Comparison of ENCODE assay signal across 13 cellular contexts in genomic region chr14:95875831-95876768, GRCh38. TPM values are rescaled to one million over a fixed set of nuclear protein-coding genes. Genes with fewer than 3 reads are reported as not detected.
DNase-seq lines count a peak whose midpoint lies in the region; ATAC-seq and TF ChIP-seq lines count a peak whose summit lies in the region.
"Had no signal": no experiment of that assay in that cellular context is flagged by ENCODE, and none has a peak within 500 bp of the region (broad histone marks: within the 10 kb centered on the region; RNA-seq: fewer than 3 reads in every experiment).

No MANE protein-coding gene starts in this region.

- ATAC-seq in heart right ventricle (no peak), aorta (ENCODE audit: low FRiP score) (no peak), GM21360 (IDR thresholded peaks at IDR 0.05; ENCODE audit: unreplicated experiment) (no peak), HG02571 (IDR thresholded peaks at IDR 0.05; ENCODE audit: unreplicated experiment) (no peak)
- ATAC-seq: CD8-positive, alpha-beta T cell; left colon had no signal

- H3K36me3 ChIP-seq in heart right ventricle (no peaks in the 10 kb centered on the region), iPS-15b (ENCODE audit: control insufficient read depth, insufficient read depth, low read length) (no peaks in the 10 kb centered on the region), aorta (ENCODE audit: control insufficient read depth in 1 of 2, insufficient read depth in 2 of 2, low read length in 1 of 2) (no peaks in the 10 kb centered on the region)

- no peak overlapping the region for H3K27ac ChIP-seq in heart right ventricle
- H3K27ac ChIP-seq in aorta (ENCODE audit: low read depth in 1 of 2, low read length in 2 of 2) = no peak overlapping the region

- intact Hi-C loops in heart right ventricle (cut with DNase I) (no loop called here), cardiac septum (cut with DNase I) (no loop called here), aorta (cut with DNase I) (no loop called here)

- peak overlapping the region; percentile 77 for H3K9ac ChIP-seq in iPS-15b (ENCODE audit: low read depth, low read length)

- H3K4me1 ChIP-seq in heart right ventricle = peaks cover 0 to 11% (median 0%) of the 10 kb centered on the region in 9 donors
- H3K4me1 ChIP-seq in iPS-15b (ENCODE audit: control insufficient read depth, insufficient read depth, low read length) = peaks cover 22% of the 10 kb centered on the region
- H3K4me1 ChIP-seq in aorta (ENCODE audit: control insufficient read depth in 1 of 2, insufficient read depth in 2 of 2, low read length in 2 of 2) = no peaks in the 10 kb centered on the region

- H3K27me3 ChIP-seq in heart right ventricle (peaks cover 19 to 98% (median 87%) of the 10 kb centered on the region in 7 donors), iPS-15b (ENCODE audit: control insufficient read depth, insufficient read depth, low read length) (peaks cover 14% of the 10 kb centered on the region), aorta (ENCODE audit: control insufficient read depth in 1 of 2, insufficient read depth in 2 of 2, low read length in 1 of 2) (no peaks in the 10 kb centered on the region)

- DNase-seq in heart right ventricle (no peak), cardiac septum (ENCODE audit: low spot score) (no peak), NCI-H774 (lab: John Stamatoyannopoulos, UW) (peak; percentile 17), aorta (no peak), foreskin fibroblast (no peak)
- DNase-seq: CD8-positive, alpha-beta T cell; left colon; SHP77; small intestine had no signal

- no peak for TF ChIP-seq CTCF in heart right ventricle (IDR thresholded peaks at IDR 0.05)
- TF ChIP-seq CTCF in foreskin fibroblast (IDR thresholded peaks at IDR 0.05; ENCODE audit: low read depth, low read length) = no peak

- H3K9me3 ChIP-seq in heart right ventricle (no peaks in the 10 kb centered on the region), iPS-15b (ENCODE audit: control insufficient read depth, insufficient read depth, low read length) (no peaks in the 10 kb centered on the region), aorta (ENCODE audit: control insufficient read depth, low read length) (no peaks in the 10 kb centered on the region)

- 2% methylated on average over 81 to 101 of the region's 103 CpGs for WGBS in heart right ventricle, 2 donors
- WGBS in aorta, 2 donors = 1 to 3% methylated on average over 45 to 103 of the region's 103 CpGs

- peak overlapping the region in 8 of 10 donors; percentile 3 to 38 (median 20) for H3K4me3 ChIP-seq in heart right ventricle
- H3K4me3 ChIP-seq in iPS-15b (ENCODE audit: low read depth, low read length) = peak overlapping the region; percentile 68
- H3K4me3 ChIP-seq in aorta (ENCODE audit: low read length in 2 of 2) = peak overlapping the region; percentile 24 to 28
- H3K4me3 ChIP-seq in foreskin fibroblast (ENCODE audit: low read depth in 1 of 2, low read length in 2 of 2) = no peak overlapping the region

RNA-seq across cellular contexts. Expression of gene TUNAR, which starts 0.5 kb away (rescaled TPM):
- total RNA-seq in heart right ventricle (not detected), cardiac septum (not detected), aorta (not detected)
- polyA plus RNA-seq in heart right ventricle (not detected), aorta (not detected)
- total RNA-seq: CD8-positive, alpha-beta T cell; dermis microvascular lymphatic vessel endothelial cell; left colon had no signal

Comparison
In these comparisons a context has a peak if more than half of its experiments do, and no peak if none do; other contexts are left out.
1. H3K4me3 ChIP-seq: peak in heart right ventricle (8 of 10), iPS-15b (single experiment) and aorta (2 of 2); none in foreskin fibroblast (0 of 2).